Comparison of ENCODE assay signal across 1 cellular context in genomic region chr11:134542401-134543143, GRCh38.
TF ChIP-seq lines count a peak whose summit lies in the region.

No MANE protein-coding gene starts in this region.

TF ChIP-seq in H1, 55 proteins besides CTCF, POLR2A, EP300 and RAD21:
- TF ChIP-seq EGR1 (IDR thresholded peaks at IDR 0.05; ENCODE audit: borderline replicate concordance, low read depth, low read length) (no peak), TBP (IDR thresholded peaks at IDR 0.05; ENCODE audit: low read depth, low read length) (no peak), KDM5A (IDR thresholded peaks at IDR 0.05; ENCODE audit: low read length) (no peak)
TF ChIP-seq in H1: peak in this region for 0.
